Comparison of ENCODE assay signal across 20 cellular contexts in the genomic region with DNA sequence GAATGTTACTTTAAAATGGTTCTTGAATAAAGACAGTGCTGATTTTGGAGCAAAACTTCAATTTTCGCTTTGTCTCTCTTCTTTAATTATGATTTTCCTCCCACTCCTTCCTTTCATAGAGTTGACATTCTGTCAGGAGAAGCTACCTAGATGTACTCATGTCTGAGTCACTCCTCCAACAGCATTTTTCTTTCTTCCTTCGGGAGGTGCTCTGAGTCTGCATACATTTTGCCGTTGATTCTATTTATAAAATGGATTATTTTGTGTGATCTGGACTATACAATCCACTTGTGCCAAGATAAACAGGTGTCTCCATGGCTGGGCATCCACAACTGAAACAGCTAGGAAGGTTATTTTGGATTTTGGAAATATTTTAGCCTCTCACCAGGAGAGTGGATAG.
"Had no signal": no experiment of that assay in that cellular context is flagged by ENCODE, and none has a peak within 500 bp of the region (broad histone marks: within the 10 kb centered on the region; RNA-seq: fewer than 3 reads in every experiment).

No MANE protein-coding gene starts in this region.

- H3K27me3 ChIP-seq: esophagus squamous epithelium, gastroesophageal sphincter, hepatocyte, pancreas, right lobe of liver, tibial artery, upper lobe of left lung, uterus had no signal

- FAIRE-seq: kidney, pancreas had no signal

- ATAC-seq: gastroesophageal sphincter; left colon; left ventricle myocardium superior; pancreas; right lobe of liver; stimulated activated effector memory CD8-positive, alpha-beta T cell treated with anti-CD3 and anti-CD28 coated beads, Interleukin-12 subunit alpha, Interleukin-12 subunit beta, amount 100 ng/mL, for 72 hours; stimulated activated naive CD8-positive, alpha-beta T cell treated with anti-CD3 and anti-CD28 coated beads, Interleukin-15, Interleukin-2, amounts not matched to agents 100 U/mL and 50 U/mL, for 24 hours had no signal

- DNase-seq: esophagus squamous epithelium; foreskin fibroblast; kidney; left colon; left ventricle myocardium superior; mesenchymal stem cell; midbrain; occipital lobe; pancreas; right lobe of liver; stimulated activated CD4-positive, alpha-beta T cell treated with anti-CD3 and anti-CD28 coated beads, Interleukin-4, amount 100 ng/mL, for 1 hour; stimulated activated CD8-positive, alpha-beta memory T cell treated with anti-CD3 and anti-CD28 coated beads, Interleukin-4, amount 100 ng/mL, for 48 hours; stimulated activated naive CD8-positive, alpha-beta T cell treated with anti-CD3 and anti-CD28 coated beads, Interleukin-15, Interleukin-2, amounts not matched to agents 100 U/mL and 50 U/mL, for 24 hours; tibial artery; upper lobe of left lung; uterus had no signal

- H3K36me3 ChIP-seq: esophagus squamous epithelium, gastroesophageal sphincter, pancreas, right lobe of liver, tibial artery, upper lobe of left lung, uterus had no signal

- H3K4me3 ChIP-seq: esophagus squamous epithelium, gastroesophageal sphincter, hepatocyte, lung, pancreas, right lobe of liver, tibial artery, upper lobe of left lung, uterus had no signal
